Comparison of ENCODE assay signal across 17 cellular contexts in the genomic region with DNA sequence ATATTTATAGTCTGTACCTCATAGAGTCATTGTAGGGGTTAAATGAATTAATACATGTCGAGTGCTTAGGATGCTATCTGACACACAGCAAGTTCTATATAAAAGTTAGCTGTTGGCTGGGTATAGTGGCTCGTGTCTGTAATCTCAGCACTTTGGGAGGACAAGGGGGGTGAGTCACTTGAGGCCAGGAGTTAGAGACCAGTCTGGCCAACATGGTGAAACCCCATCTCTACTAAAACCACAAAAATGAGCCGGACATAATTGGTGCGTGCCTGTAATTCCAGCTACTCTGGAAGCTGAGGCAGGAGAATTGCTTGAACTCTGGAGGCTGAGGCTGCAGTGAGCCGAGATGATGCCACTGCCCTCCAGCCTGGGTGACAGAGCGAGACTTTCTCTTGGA.
DNase-seq lines count a peak whose midpoint lies in the region; ATAC-seq and TF ChIP-seq lines count a peak whose summit lies in the region.
"Had no signal": no experiment of that assay in that cellular context is flagged by ENCODE, and none has a peak within 500 bp of the region (broad histone marks: within the 10 kb centered on the region; RNA-seq: fewer than 3 reads in every experiment).

No MANE protein-coding gene starts in this region.

- no peaks in the 10 kb centered on the region for H3K9me3 ChIP-seq in hepatocyte (ENCODE audit: low read depth)
- H3K9me3 ChIP-seq: A549 had no signal

- H3K4me3 ChIP-seq in AG04449 (ENCODE audit: low read depth, low read length) (no peak overlapping the region), hepatocyte (no peak overlapping the region)
- H3K4me3 ChIP-seq: A549 had no signal

- H3K27me3 Mint-ChIP-seq in HFFc6 (ENCODE audit: insufficient read depth), result no peaks in the 10 kb centered on the region; the same call in 1 of the 2 replicates
- H3K27me3 Mint-ChIP-seq: activated B cell treated with CpG ODN at 0.5 μM for 24 hours, IgD-negative memory B cell, T-cell had no signal

- 82% methylated on average over 6 of the region's 6 CpGs for WGBS in hepatocyte (ENCODE audit: low lambda C conversion rate, missing lambda C conversion rate)

- H4K20me1 ChIP-seq in hepatocyte (ENCODE audit: insufficient read depth, poor library complexity, severe bottlenecking), result no peaks in the 10 kb centered on the region

- H3K4me1 ChIP-seq in hepatocyte (ENCODE audit: insufficient read depth), result no peaks in the 10 kb centered on the region
- H3K4me1 ChIP-seq: A549 had no signal

- peak overlapping the region; percentile 67 for H3K27ac Mint-ChIP-seq in HFFc6
- H3K27ac Mint-ChIP-seq: activated B cell treated with CpG ODN at 0.5 μM for 24 hours; activated naive CD4-positive, alpha-beta T cell treated with anti-CD3 and anti-CD28 coated beads, Interleukin-2, amount 50 U/mL, for 72 hours; IgD-negative memory B cell; T-cell had no signal

- no peaks in the 10 kb centered on the region for H3K9me2 ChIP-seq in hepatocyte (replicated peaks; ENCODE audit: insufficient read depth)

- DNase-seq in AG04449 (ENCODE audit: low read depth, low spot score) (peak; percentile 55), HFFc6 (peak; percentile 94), amniotic stem cell (lab: John Stamatoyannopoulos, UW) (peak; percentile 56), islet precursor cell (peak; percentile 71), hepatocyte (ENCODE audit: low spot score) (no peak), DMS 273 treated with DMSO at 0.1 percent for 48 hours (lab: John Stamatoyannopoulos, UW) (no peak), HuH-7.5 (ENCODE audit: low spot score) (no peak)
- DNase-seq: activated B cell treated with CpG ODN at 0.5 μM for 24 hours; activated CD8-positive, alpha-beta memory T cell treated with anti-CD3 and anti-CD28 coated beads, Interleukin-2, amount 50 U/mL, for 4 hours; mesendoderm; NCI-H1436 treated with DMSO at 0.1 percent for 48 hours; occipital lobe; T-cell had no signal

- H3K4me3 Mint-ChIP-seq in HFFc6, result peak overlapping the region; percentile 63
- H3K4me3 Mint-ChIP-seq: activated B cell treated with CpG ODN at 0.5 μM for 24 hours, IgD-negative memory B cell, T-cell had no signal

- no peak overlapping the region for H2AFZ ChIP-seq in hepatocyte

- H3K36me3 Mint-ChIP-seq in HFFc6 (ENCODE audit: low read depth), result no peaks in the 10 kb centered on the region
- H3K36me3 Mint-ChIP-seq: activated naive CD4-positive, alpha-beta T cell treated with anti-CD3 and anti-CD28 coated beads, Interleukin-2, amount 50 U/mL, for 72 hours; IgD-negative memory B cell; T-cell had no signal

- H3K36me3 ChIP-seq in hepatocyte (replicated peaks; ENCODE audit: insufficient read depth, low read depth), result no peaks in the 10 kb centered on the region

- CTCF ChIA-PET in AG04449 (lab: Yijun Ruan, JAX), result interaction anchor here (1.2 to 1.8 kb wide), 2 partner anchors 20 to 223 kb away, joined by 3 to 7 read pairs; partner anchors contain the start of gene UBE3D

- H3K4me2 ChIP-seq in hepatocyte, result no peak overlapping the region
- H3K4me2 ChIP-seq: A549 had no signal

- H3K27ac ChIP-seq in hepatocyte, result no peak overlapping the region
- H3K27ac ChIP-seq: A549 had no signal

- H3K9me3 Mint-ChIP-seq in HFFc6, result no peaks in the 10 kb centered on the region
- H3K9me3 Mint-ChIP-seq: activated B cell treated with CpG ODN at 0.5 μM for 24 hours; activated naive CD4-positive, alpha-beta T cell treated with anti-CD3 and anti-CD28 coated beads, Interleukin-2, amount 50 U/mL, for 72 hours; T-cell had no signal

- H3K27me3 ChIP-seq in hepatocyte, result no peaks in the 10 kb centered on the region

- no peak for ATAC-seq in HG02970 (IDR thresholded peaks at IDR 0.05; ENCODE audit: low FRiP score, unreplicated experiment)
- ATAC-seq: A549; activated naive CD4-positive, alpha-beta T cell treated with anti-CD3 and anti-CD28 coated beads, Interleukin-2, amount 50 U/mL, for 72 hours; T-cell had no signal

- no peaks in the 10 kb centered on the region for H3K79me2 ChIP-seq in hepatocyte

- no peak for TF ChIP-seq CTCF in AG04449 (IDR thresholded peaks at IDR 0.05; ENCODE audit: insufficient read depth, low read length, missing control alignments)
- no peak for TF ChIP-seq CTCF in HFFc6 (IDR thresholded peaks at IDR 0.05)
- no peak for TF ChIP-seq CTCF in hepatocyte (IDR thresholded peaks at IDR 0.05; ENCODE audit: poor library complexity)

- POLR2A ChIA-PET in AG04449 (lab: Yijun Ruan, JAX), result interaction anchor here (0.5 to 1.8 kb wide), 5 partner anchors 19 to 1574 kb away, joined by 3 to 11 read pairs (median 4); no protein-coding TSS in a partner anchor

- H3K4me1 Mint-ChIP-seq in HFFc6 (ENCODE audit: low read depth), result peaks cover 33% of the 10 kb centered on the region
- H3K4me1 Mint-ChIP-seq: activated B cell treated with CpG ODN at 0.5 μM for 24 hours, T-cell had no signal

Comparison
In these comparisons a context has a peak if more than half of its experiments do, and no peak if none do; other contexts are left out.
1. DNase-seq: peak in AG04449 (single experiment), HFFc6 (single experiment), amniotic stem cell (single experiment) and islet precursor cell (single experiment); none in hepatocyte (single experiment), DMS 273 treated with DMSO at 0.1 percent for 48 hours (single experiment) and HuH-7.5 (single experiment).